ENCODE assay signal across 8 cellular contexts in genomic region chr6:148745926-148746325, GRCh38. TPM values are rescaled to one million over a fixed set of nuclear protein-coding genes. Genes with fewer than 3 reads are reported as not detected.
DNase-seq lines count a peak whose midpoint lies in the region; ATAC-seq and TF ChIP-seq lines count a peak whose summit lies in the region.

No MANE protein-coding gene starts in this region.

- H3K36me3 ChIP-seq in left lung, result no peaks in the 10 kb centered on the region
- no peaks in the 10 kb centered on the region for H3K36me3 ChIP-seq in transverse colon

- in situ Hi-C loops in transverse colon (cut with MboI; ENCODE audit: low pct_ligation_motif_present in 1 of 4, low pct_unique_long_range_greater_than_20kb in 1 of 4, low sequenced_read_pairs in 3 of 4), result loop anchor here in 2 of 4 donors (10.0 kb wide), 2 partner anchors 199 to 209 kb away; no protein-coding TSS in a partner anchor

- TF ChIP-seq EP300 in transverse colon (IDR thresholded peaks at IDR 0.05; ENCODE audit: low read depth), result no peak

- peaks cover 0 to 62% of the 10 kb centered on the region in 2 donors for H3K27me3 ChIP-seq in left lung
- peaks cover 40% of the 10 kb centered on the region for H3K27me3 ChIP-seq in transverse colon

- TF ChIP-seq CTCF in left lung (IDR thresholded peaks at IDR 0.05), result no peak
- no peak for TF ChIP-seq CTCF in transverse colon (IDR thresholded peaks at IDR 0.05)

- H3K27ac Mint-ChIP-seq in activated T-cell treated with anti-CD3 and anti-CD28 coated beads, Interleukin-2, amount 50 U/mL, for 24 hours, result no peak overlapping the region

- H3K4me3 Mint-ChIP-seq in activated T-cell treated with anti-CD3 and anti-CD28 coated beads, Interleukin-2, amount 50 U/mL, for 24 hours, result peak overlapping the region; percentile 87

- 0 to 36% methylated on average over 2 to 6 of the region's 6 CpGs for WGBS in transverse colon (ENCODE audit: low coverage in 1 of 2), 2 donors

- H3K27ac ChIP-seq in angular gyrus (ENCODE audit: low read depth, low read length) (peak overlapping the region; percentile 17), left lung (peak overlapping the region; percentile 68 to 92), transverse colon (peak overlapping the region; percentile 81 to 88 (median 86))

- H3K9me3 Mint-ChIP-seq in activated T-cell treated with anti-CD3 and anti-CD28 coated beads, Interleukin-2, amount 50 U/mL, for 24 hours, result no peaks in the 10 kb centered on the region

- H3K27me3 Mint-ChIP-seq in activated T-cell treated with anti-CD3 and anti-CD28 coated beads, Interleukin-2, amount 50 U/mL, for 24 hours, result peaks cover 58% of the 10 kb centered on the region

- peaks cover 0 to 25% of the 10 kb centered on the region in 2 donors for H3K4me1 ChIP-seq in left lung
- H3K4me1 ChIP-seq in transverse colon, result peaks cover 3 to 22% (median 19%) of the 10 kb centered on the region in 4 donors

- H3K36me3 Mint-ChIP-seq in activated T-cell treated with anti-CD3 and anti-CD28 coated beads, Interleukin-2, amount 50 U/mL, for 24 hours (ENCODE audit: low read depth), result peaks cover 1% of the 10 kb centered on the region

- intact Hi-C loops in left lung (cut with DNase I) (loop anchor here in 1 of 2 donors (10.0 kb wide), 1 partner anchor 209 kb away; no protein-coding TSS in a partner anchor), transverse colon (cut with DNase I; ENCODE audit: low total_unique reads) (loop anchor here (5.0 to 10.0 kb wide), 2 partner anchors 171 to 201 kb away; no protein-coding TSS in a partner anchor)

- no peaks in the 10 kb centered on the region for H3K9me3 ChIP-seq in left lung
- no peaks in the 10 kb centered on the region for H3K9me3 ChIP-seq in transverse colon

- H3K4me1 Mint-ChIP-seq in activated T-cell treated with anti-CD3 and anti-CD28 coated beads, Interleukin-2, amount 50 U/mL, for 24 hours (ENCODE audit: low read depth), result peaks cover 24% of the 10 kb centered on the region

- ATAC-seq in left lung (peak; percentile 1), HG03460 (IDR thresholded peaks at IDR 0.05; ENCODE audit: unreplicated experiment) (no peak), HG03139 (IDR thresholded peaks at IDR 0.05; ENCODE audit: unreplicated experiment) (no peak)

- no peak for DNase-seq in activated T-cell treated with anti-CD3 and anti-CD28 coated beads, Interleukin-2, amount 50 U/mL, for 24 hours
- no peak for DNase-seq in activated T-cell treated with anti-CD3 and anti-CD28 coated beads, Interleukin-2, amount 50 U/mL, for 48 hours
- DNase-seq in left lung (no peak), transverse colon (no peak), NCI-H748 treated with DMSO at 0.1 percent for 48 hours (lab: John Stamatoyannopoulos, UW) (no peak)

- no peak for TF ChIP-seq POLR2A in transverse colon (IDR thresholded peaks at IDR 0.05)

- H3K4me3 ChIP-seq in left lung (peak overlapping the region; percentile 51 to 69), transverse colon (peak overlapping the region; percentile 15 to 64 (median 54))

RNA-seq across cellular contexts. Expression of gene UST, which starts 0.9 kb away (rescaled TPM):
- total RNA-seq in left lung, result 10 to 100 TPM; 10.4 to 17.0 TPM
- 1 to 10 TPM; 4.8 to 9.0 (median 7.8) TPM for total RNA-seq in transverse colon

Comparison
In these comparisons a context has a peak if more than half of its experiments do, and no peak if none do; other contexts are left out.
1. H3K27ac ChIP-seq: peak in every context shown above with its lines; median percentile 86 in transverse colon; 80 in left lung; 17 in angular gyrus.